ENCODE assay signal across 8 cellular contexts in the genomic region with DNA sequence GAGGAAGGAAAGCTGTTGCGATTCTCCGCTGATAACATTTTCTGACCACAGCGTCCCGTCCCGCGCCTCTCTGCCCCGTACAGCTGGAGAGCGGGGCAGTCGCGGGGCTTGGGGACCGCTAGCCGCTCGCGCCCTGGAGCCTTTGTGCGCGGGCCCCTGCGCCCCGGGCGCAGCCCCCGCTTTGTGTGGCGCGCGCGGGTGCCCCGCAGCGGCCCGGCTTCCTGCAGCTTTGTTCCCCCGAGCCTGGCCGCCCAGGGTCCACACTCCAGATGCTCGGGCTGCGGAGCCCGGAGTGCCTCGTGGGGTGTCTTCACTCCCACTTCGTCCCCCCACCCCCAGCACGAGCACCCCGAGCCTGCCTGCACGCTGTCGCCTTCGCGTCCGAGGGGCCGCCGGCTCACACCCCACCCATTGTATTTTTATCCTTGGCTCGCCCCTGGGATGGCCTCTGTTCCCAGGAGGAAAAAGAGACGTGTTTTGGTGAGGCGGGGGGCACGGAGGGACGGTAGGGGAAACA. TPM values are rescaled to one million over a fixed set of nuclear protein-coding genes. Genes with fewer than 3 reads are reported as not detected.
DNase-seq lines count a peak whose midpoint lies in the region; ATAC-seq and TF ChIP-seq lines count a peak whose summit lies in the region.

No MANE protein-coding gene starts in this region.

- H3K4me1 Mint-ChIP-seq in neural progenitor cell: peaks cover 41% of the 10 kb centered on the region

- H3K4me3 ChIP-seq in neural progenitor cell: peak overlapping the region; percentile 86

- peaks cover 20% of the 10 kb centered on the region for H3F3A ChIP-seq in neural progenitor cell (ENCODE audit: low read depth)

- H4K20me1 ChIP-seq in neural progenitor cell (ENCODE audit: low read depth): peaks cover 22% of the 10 kb centered on the region

- H3K36me3 ChIP-seq in neural progenitor cell: no peaks in the 10 kb centered on the region

- peak overlapping the region; percentile 89 for H2AFZ ChIP-seq in neural progenitor cell (replicated peaks)

- H3K79me2 ChIP-seq in neural progenitor cell (ENCODE audit: low read depth): peaks cover 42% of the 10 kb centered on the region

- ATAC-seq in HG02884 (IDR thresholded peaks at IDR 0.05; ENCODE audit: unreplicated experiment): peak; percentile 10
- ATAC-seq in GM18870 (IDR thresholded peaks at IDR 0.05; ENCODE audit: unreplicated experiment): no peak

- DNase-seq in NCI-H146 (lab: John Stamatoyannopoulos, UW): peak; percentile 47
- DNase-seq in NCI-H146 treated with DMSO at 0.1 percent for 48 hours (lab: John Stamatoyannopoulos, UW; ENCODE audit: unreplicated experiment): no peak
- DNase-seq in epithelial cell of prostate (ENCODE audit: low read depth, low spot score): no peak
- DNase-seq in neural progenitor cell (ENCODE audit: low spot score): peak; percentile 20
- DNase-seq in SK-N-DZ (ENCODE audit: low spot score): no peak

- H3K27ac ChIP-seq in VCaP (peak overlapping the region; percentile 83), epithelial cell of prostate (peak overlapping the region; percentile 9), neural progenitor cell (no peak overlapping the region)

- no peaks in the 10 kb centered on the region for H3K9me3 Mint-ChIP-seq in neural progenitor cell

- H3K27me3 ChIP-seq in neural progenitor cell: peaks cover 21% of the 10 kb centered on the region

- peaks cover 16% of the 10 kb centered on the region for H3K4me1 ChIP-seq in neural progenitor cell

- peaks cover 13% of the 10 kb centered on the region for H3K27me3 Mint-ChIP-seq in neural progenitor cell (ENCODE audit: insufficient read depth, low read depth)

- no peak overlapping the region for H3K27ac Mint-ChIP-seq in neural progenitor cell

- H3K36me3 Mint-ChIP-seq in neural progenitor cell: no peaks in the 10 kb centered on the region

- no peak for TF ChIP-seq CTCF in VCaP (conservative IDR thresholded peaks at IDR 0.05)
- no peak for TF ChIP-seq CTCF in neural progenitor cell (IDR thresholded peaks at IDR 0.05)

- peak overlapping the region; percentile 94 for H3K4me3 Mint-ChIP-seq in neural progenitor cell

- no peak overlapping the region for H3K9ac ChIP-seq in neural progenitor cell

- peak overlapping the region; percentile 89 for H3K4me2 ChIP-seq in neural progenitor cell

- no peaks in the 10 kb centered on the region for H3K9me3 ChIP-seq in neural progenitor cell (ENCODE audit: low read depth)

RNA-seq across cellular contexts. Expression of a gene that starts 0.5 kb away (rescaled TPM):
- total RNA-seq in neural progenitor cell (ENCODE audit: low replicate concordance): 13.7 and 14.8 TPM in 2 replicates
- polyA plus RNA-seq in SK-N-DZ (2014; cell fraction: cytosol; rRNA removed): 12.2 and 18.2 TPM in 2 replicates
- 20.3 and 26.3 TPM in 2 replicates for polyA plus RNA-seq in SK-N-DZ (2014; cell fraction: nucleus; rRNA removed)

Comparison
In these comparisons a context has a peak if more than half of its experiments do, and no peak if none do; other contexts are left out.
1. DNase-seq: peak in NCI-H146 (single experiment) and neural progenitor cell (single experiment); none in NCI-H146 treated with DMSO at 0.1 percent for 48 hours (single experiment), epithelial cell of prostate (single experiment) and SK-N-DZ (single experiment).